ENCODE assay signal across 9 cellular contexts in the genomic region with DNA sequence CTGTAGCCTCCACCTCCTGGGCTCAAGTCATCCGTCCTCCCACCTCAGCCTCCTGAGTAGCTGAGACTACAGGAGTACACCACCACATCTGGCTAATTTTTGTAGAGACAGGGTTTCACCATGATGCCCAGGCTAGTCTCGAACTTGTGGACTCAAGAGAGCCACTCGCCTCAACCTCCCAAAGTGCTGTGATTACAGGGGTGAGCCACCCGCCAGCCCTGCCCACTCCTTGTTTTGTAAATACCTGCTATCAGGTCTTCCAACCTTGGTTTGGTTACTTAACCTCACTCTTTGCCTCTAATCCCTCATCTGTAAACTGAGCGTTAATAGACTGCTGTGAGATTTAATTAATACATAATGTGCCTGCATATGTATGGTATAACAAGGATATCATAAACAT. TPM values are rescaled to one million over a fixed set of nuclear protein-coding genes. Genes with fewer than 3 reads are reported as not detected.
A peak's percentile ranks its signal among the peaks of the same experiment; 100 is the strongest.
DNase-seq lines count a peak whose midpoint lies in the region; ATAC-seq, FAIRE-seq and TF ChIP-seq lines count a peak whose summit lies in the region.
"Had no signal": no experiment of that assay in that cellular context is flagged by ENCODE, and none has a peak within 500 bp of the region (broad histone marks: within the 10 kb centered on the region; RNA-seq: fewer than 3 reads in every experiment).

No MANE protein-coding gene starts in this region.

- H3K4me3 ChIP-seq in HFF-Myc (replicated peaks; ENCODE audit: low read depth, low read length) = peak overlapping the region; percentile 63
- H3K4me3 ChIP-seq in hepatocyte = peak overlapping the region; percentile 9
- peak overlapping the region in 1 of 2 donors; percentile 56 for H3K4me3 ChIP-seq in small intestine (ENCODE audit: low read depth in 1 of 2, low read length in 2 of 2)

- H3K4me1 ChIP-seq in hepatocyte (ENCODE audit: insufficient read depth) (peaks cover 4% of the 10 kb centered on the region), small intestine (ENCODE audit: control insufficient read depth in 2 of 2, insufficient read depth in 1 of 2, low read depth in 1 of 2, low read length in 1 of 2) (peaks cover 0 to 4% of the 10 kb centered on the region in 2 donors)

- H3K9me3 Mint-ChIP-seq in WTC11 = peaks cover 29% of the 10 kb centered on the region

- no peaks in the 10 kb centered on the region for H3K36me3 ChIP-seq in hepatocyte (replicated peaks; ENCODE audit: insufficient read depth, low read depth)
- peaks cover 0 to under 1% of the 10 kb centered on the region in 2 donors for H3K36me3 ChIP-seq in small intestine (ENCODE audit: control insufficient read depth in 2 of 2, insufficient read depth in 2 of 2, low read length in 2 of 2)

- peaks cover 29% of the 10 kb centered on the region for H3K4me1 Mint-ChIP-seq in WTC11

- H3K36me3 Mint-ChIP-seq in WTC11 = peaks cover 25% of the 10 kb centered on the region

- peak overlapping the region; percentile 85 for H3K4me2 ChIP-seq in hepatocyte

- DNase-seq in HFF-Myc (ENCODE audit: extremely low read depth, low read depth) (no peak), WTC11 (ENCODE audit: low spot score) (no peak), hepatocyte (ENCODE audit: low spot score) (peak; percentile 37), small intestine (no peak)

- H3K27me3 ChIP-seq in hepatocyte = no peaks in the 10 kb centered on the region
- peaks cover 0 to 3% of the 10 kb centered on the region in 2 donors for H3K27me3 ChIP-seq in small intestine (ENCODE audit: control insufficient read depth in 2 of 2, insufficient read depth in 2 of 2, low read length in 2 of 2)

- ATAC-seq in WTC11 = no peak
- no peak for ATAC-seq in GM18861 (IDR thresholded peaks at IDR 0.05; ENCODE audit: unreplicated experiment)
- ATAC-seq in HG03460 (IDR thresholded peaks at IDR 0.05; ENCODE audit: unreplicated experiment) = no peak
- ATAC-seq in GM19328 (IDR thresholded peaks at IDR 0.05; ENCODE audit: unreplicated experiment) = no peak

- H3K9me3 ChIP-seq in hepatocyte (ENCODE audit: low read depth) (no peaks in the 10 kb centered on the region), small intestine (ENCODE audit: control insufficient read depth, low read depth) (no peaks in the 10 kb centered on the region)

- H3K9me2 ChIP-seq in hepatocyte (replicated peaks; ENCODE audit: insufficient read depth) = no peaks in the 10 kb centered on the region

- H4K20me1 ChIP-seq in hepatocyte (ENCODE audit: insufficient read depth, poor library complexity, severe bottlenecking) = no peaks in the 10 kb centered on the region

- peak overlapping the region; percentile 88 for H3K4me3 Mint-ChIP-seq in WTC11

- no peak for FAIRE-seq in small intestine (lab: Jason Lieb, UNC)

- H3K27ac ChIP-seq in hepatocyte (peak overlapping the region; percentile 98), small intestine (ENCODE audit: low read depth in 1 of 2, low read length in 1 of 2) (peak overlapping the region; percentile 72 to 74)
- H3K27ac ChIP-seq: HL-60 had no signal

- CTCF ChIA-PET in WTC11 (lab: Charles Lee) = interaction anchor here (0.8 to 1.3 kb wide), 3 partner anchors 17 to 67 kb away, joined by 3 to 4 read pairs (median 3); no protein-coding TSS in a partner anchor

- TF ChIP-seq CTCF in HFF-Myc (IDR thresholded peaks at IDR 0.05; ENCODE audit: low read depth, low read length, missing control alignments) (no peak), WTC11 (IDR thresholded peaks at IDR 0.05) (no peak), hepatocyte (IDR thresholded peaks at IDR 0.05; ENCODE audit: poor library complexity) (no peak)

- POLR2A ChIA-PET in WTC11 (lab: Charles Lee) = no interaction called here

- peak overlapping the region; percentile 75 for H2AFZ ChIP-seq in hepatocyte

- WGBS in hepatocyte (ENCODE audit: low lambda C conversion rate, missing lambda C conversion rate) = 66% methylated on average over 5 of the region's 5 CpGs
- 19 to 62% (median 36%) methylated on average over 5 of the region's 5 CpGs for WGBS in small intestine, 3 donors

- H3K27ac Mint-ChIP-seq in WTC11 = peak overlapping the region; percentile 74

- H3K27me3 Mint-ChIP-seq in WTC11 (ENCODE audit: low read depth) = peaks cover 17% of the 10 kb centered on the region

- peaks cover 18% of the 10 kb centered on the region for H3K79me2 ChIP-seq in hepatocyte

TF ChIP-seq in WTC11, 78 proteins besides CTCF, POLR2A, EP300 and RAD21 (continues in another document):
- TF ChIP-seq, protein P1, sequence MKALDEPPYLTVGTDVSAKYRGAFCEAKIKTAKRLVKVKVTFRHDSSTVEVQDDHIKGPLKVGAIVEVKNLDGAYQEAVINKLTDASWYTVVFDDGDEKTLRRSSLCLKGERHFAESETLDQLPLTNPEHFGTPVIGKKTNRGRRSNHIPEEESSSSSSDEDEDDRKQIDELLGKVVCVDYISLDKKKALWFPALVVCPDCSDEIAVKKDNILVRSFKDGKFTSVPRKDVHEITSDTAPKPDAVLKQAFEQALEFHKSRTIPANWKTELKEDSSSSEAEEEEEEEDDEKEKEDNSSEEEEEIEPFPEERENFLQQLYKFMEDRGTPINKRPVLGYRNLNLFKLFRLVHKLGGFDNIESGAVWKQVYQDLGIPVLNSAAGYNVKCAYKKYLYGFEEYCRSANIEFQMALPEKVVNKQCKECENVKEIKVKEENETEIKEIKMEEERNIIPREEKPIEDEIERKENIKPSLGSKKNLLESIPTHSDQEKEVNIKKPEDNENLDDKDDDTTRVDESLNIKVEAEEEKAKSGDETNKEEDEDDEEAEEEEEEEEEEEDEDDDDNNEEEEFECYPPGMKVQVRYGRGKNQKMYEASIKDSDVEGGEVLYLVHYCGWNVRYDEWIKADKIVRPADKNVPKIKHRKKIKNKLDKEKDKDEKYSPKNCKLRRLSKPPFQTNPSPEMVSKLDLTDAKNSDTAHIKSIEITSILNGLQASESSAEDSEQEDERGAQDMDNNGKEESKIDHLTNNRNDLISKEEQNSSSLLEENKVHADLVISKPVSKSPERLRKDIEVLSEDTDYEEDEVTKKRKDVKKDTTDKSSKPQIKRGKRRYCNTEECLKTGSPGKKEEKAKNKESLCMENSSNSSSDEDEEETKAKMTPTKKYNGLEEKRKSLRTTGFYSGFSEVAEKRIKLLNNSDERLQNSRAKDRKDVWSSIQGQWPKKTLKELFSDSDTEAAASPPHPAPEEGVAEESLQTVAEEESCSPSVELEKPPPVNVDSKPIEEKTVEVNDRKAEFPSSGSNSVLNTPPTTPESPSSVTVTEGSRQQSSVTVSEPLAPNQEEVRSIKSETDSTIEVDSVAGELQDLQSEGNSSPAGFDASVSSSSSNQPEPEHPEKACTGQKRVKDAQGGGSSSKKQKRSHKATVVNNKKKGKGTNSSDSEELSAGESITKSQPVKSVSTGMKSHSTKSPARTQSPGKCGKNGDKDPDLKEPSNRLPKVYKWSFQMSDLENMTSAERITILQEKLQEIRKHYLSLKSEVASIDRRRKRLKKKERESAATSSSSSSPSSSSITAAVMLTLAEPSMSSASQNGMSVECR (CRISPR knock-in tag; IDR thresholded peaks at IDR 0.05; ENCODE audit: borderline replicate concordance) = no peak
- TF ChIP-seq NFE2L1 (CRISPR knock-in tag; IDR thresholded peaks at IDR 0.05) (no peak), GRHL2 (CRISPR knock-in tag; IDR thresholded peaks at IDR 0.05; ENCODE audit: insufficient replicate concordance, severe bottlenecking) (no peak), FOXJ3 (CRISPR knock-in tag; IDR thresholded peaks at IDR 0.05; ENCODE audit: borderline replicate concordance) (no peak), SP1 (CRISPR knock-in tag; conservative IDR thresholded peaks at IDR 0.05) (no peak), MYBL2 (CRISPR knock-in tag; IDR thresholded peaks at IDR 0.05) (no peak), ZNF317 (CRISPR knock-in tag; IDR thresholded peaks at IDR 0.05; ENCODE audit: borderline replicate concordance, low read depth) (no peak), ELF4 (CRISPR knock-in tag; IDR thresholded peaks at IDR 0.05; ENCODE audit: low read depth) (no peak), TCF7 (CRISPR knock-in tag; IDR thresholded peaks at IDR 0.05; ENCODE audit: low read depth) (no peak)
- TF ChIP-seq, protein P2, sequence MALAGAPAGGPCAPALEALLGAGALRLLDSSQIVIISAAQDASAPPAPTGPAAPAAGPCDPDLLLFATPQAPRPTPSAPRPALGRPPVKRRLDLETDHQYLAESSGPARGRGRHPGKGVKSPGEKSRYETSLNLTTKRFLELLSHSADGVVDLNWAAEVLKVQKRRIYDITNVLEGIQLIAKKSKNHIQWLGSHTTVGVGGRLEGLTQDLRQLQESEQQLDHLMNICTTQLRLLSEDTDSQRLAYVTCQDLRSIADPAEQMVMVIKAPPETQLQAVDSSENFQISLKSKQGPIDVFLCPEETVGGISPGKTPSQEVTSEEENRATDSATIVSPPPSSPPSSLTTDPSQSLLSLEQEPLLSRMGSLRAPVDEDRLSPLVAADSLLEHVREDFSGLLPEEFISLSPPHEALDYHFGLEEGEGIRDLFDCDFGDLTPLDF (CRISPR knock-in tag; IDR thresholded peaks at IDR 0.05) = no peak
- TF ChIP-seq, protein P3, sequence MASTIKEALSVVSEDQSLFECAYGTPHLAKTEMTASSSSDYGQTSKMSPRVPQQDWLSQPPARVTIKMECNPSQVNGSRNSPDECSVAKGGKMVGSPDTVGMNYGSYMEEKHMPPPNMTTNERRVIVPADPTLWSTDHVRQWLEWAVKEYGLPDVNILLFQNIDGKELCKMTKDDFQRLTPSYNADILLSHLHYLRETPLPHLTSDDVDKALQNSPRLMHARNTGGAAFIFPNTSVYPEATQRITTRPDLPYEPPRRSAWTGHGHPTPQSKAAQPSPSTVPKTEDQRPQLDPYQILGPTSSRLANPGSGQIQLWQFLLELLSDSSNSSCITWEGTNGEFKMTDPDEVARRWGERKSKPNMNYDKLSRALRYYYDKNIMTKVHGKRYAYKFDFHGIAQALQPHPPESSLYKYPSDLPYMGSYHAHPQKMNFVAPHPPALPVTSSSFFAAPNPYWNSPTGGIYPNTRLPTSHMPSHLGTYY (CRISPR knock-in tag; IDR thresholded peaks at IDR 0.05) = no peak
- TF ChIP-seq, protein P4, sequence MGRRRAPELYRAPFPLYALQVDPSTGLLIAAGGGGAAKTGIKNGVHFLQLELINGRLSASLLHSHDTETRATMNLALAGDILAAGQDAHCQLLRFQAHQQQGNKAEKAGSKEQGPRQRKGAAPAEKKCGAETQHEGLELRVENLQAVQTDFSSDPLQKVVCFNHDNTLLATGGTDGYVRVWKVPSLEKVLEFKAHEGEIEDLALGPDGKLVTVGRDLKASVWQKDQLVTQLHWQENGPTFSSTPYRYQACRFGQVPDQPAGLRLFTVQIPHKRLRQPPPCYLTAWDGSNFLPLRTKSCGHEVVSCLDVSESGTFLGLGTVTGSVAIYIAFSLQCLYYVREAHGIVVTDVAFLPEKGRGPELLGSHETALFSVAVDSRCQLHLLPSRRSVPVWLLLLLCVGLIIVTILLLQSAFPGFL (CRISPR knock-in tag; IDR thresholded peaks at IDR 0.05; ENCODE audit: borderline replicate concordance) = no peak

RNA-seq across cellular contexts. Expression of a gene that starts 0.8 kb away (rescaled TPM):
- total RNA-seq in WTC11 (2021) = 0.50 to 1.9 TPM (median 1.1 TPM) in 3 replicates
- total RNA-seq in hepatocyte = 4.6 and 6.0 TPM in 2 replicates
- polyA plus RNA-seq in hepatocyte = 4.6 and 9.6 TPM in 2 replicates
- polyA plus RNA-seq in small intestine = 10 to 100 TPM in 1 of 3 donors, 1 to 10 TPM in 2; 1.4 to 10.5 (median 4.1) TPM
- total RNA-seq: lung microvascular endothelial cell had no signal

RNA-seq across cellular contexts. Expression of a gene that starts 0.9 kb away (rescaled TPM):
- total RNA-seq in WTC11 (2021) = 7.1 to 8.4 TPM (median 7.2 TPM) in 3 replicates
- 14.0 and 14.5 TPM in 2 replicates for total RNA-seq in hepatocyte
- 5.6 and 6.1 TPM in 2 replicates for polyA plus RNA-seq in hepatocyte
- 1 to 10 TPM; 2.2 to 5.3 (median 3.5) TPM for polyA plus RNA-seq in small intestine
